20 cellular contexts compared by ENCODE assay signal in genomic region chr15:29864501-29864900, GRCh38. TPM values are rescaled to one million over a fixed set of nuclear protein-coding genes. Genes with fewer than 3 reads are reported as not detected.
"Had no signal": no experiment of that assay in that cellular context is flagged by ENCODE, and none has a peak within 500 bp of the region (broad histone marks: within the 10 kb centered on the region; RNA-seq: fewer than 3 reads in every experiment).

No MANE protein-coding gene starts in this region.

- H3K9me3 Mint-ChIP-seq: activated CD4-positive, alpha-beta T cell treated with anti-CD3 and anti-CD28 coated beads, Interleukin-2, amount 10 ng/mL, durations not matched to agents 7 days and 5 days; activated naive CD4-positive, alpha-beta T cell treated with anti-CD3 and anti-CD28 coated beads, Interleukin-2, amount 50 U/mL, for 24 hours; activated T-cell treated with anti-CD3 and anti-CD28 coated beads, Interleukin-2, amount 50 U/mL, for 72 hours; stimulated activated naive CD8-positive, alpha-beta T cell treated with anti-CD3 and anti-CD28 coated beads, Interleukin-15, Interleukin-2, amounts not matched to agents 100 ng/mL and 50 ng/mL, for 24 hours had no signal

- H3K4me1 ChIP-seq: gastrocnemius medialis, right lobe of liver, upper lobe of right lung had no signal

- H3K36me3 ChIP-seq: gastrocnemius medialis, ovary, right lobe of liver, upper lobe of right lung had no signal

- H3K9me3 ChIP-seq: gastrocnemius medialis, mucosa of descending colon, ovary, right lobe of liver, SK-N-SH, upper lobe of right lung had no signal

- H3K9ac ChIP-seq: SK-N-SH had no signal

- H3K27me3 ChIP-seq: gastrocnemius medialis, ovary, right lobe of liver, upper lobe of right lung had no signal

- H3K4me1 Mint-ChIP-seq: activated CD4-positive, alpha-beta T cell treated with anti-CD3 and anti-CD28 coated beads, Interleukin-2, amount 10 ng/mL, durations not matched to agents 7 days and 5 days; activated naive CD4-positive, alpha-beta T cell treated with anti-CD3 and anti-CD28 coated beads, Interleukin-2, amount 50 U/mL, for 24 hours; naive thymus-derived CD4-positive, alpha-beta T cell had no signal

- ATAC-seq: activated CD4-positive, CD25-positive, alpha-beta regulatory T cell treated with anti-CD3 and anti-CD28 coated beads, Interleukin-2, amount 50 U/mL, for 24 hours; activated CD8-positive, alpha-beta T cell treated with anti-CD3 and anti-CD28 coated beads, Interleukin-2, amount 10 ng/mL, durations not matched to agents 7 days and 5 days; activated T-cell treated with anti-CD3 and anti-CD28 coated beads, Interleukin-2, amount 50 U/mL, for 72 hours; esophagus mucosa; gastrocnemius medialis; left colon; mucosa of descending colon; naive thymus-derived CD4-positive, alpha-beta T cell; right lobe of liver; upper lobe of right lung had no signal

- H3K4me2 ChIP-seq: SK-N-SH had no signal

- H3K4me3 Mint-ChIP-seq: activated CD4-positive, alpha-beta T cell treated with anti-CD3 and anti-CD28 coated beads, Interleukin-2, amount 10 ng/mL, durations not matched to agents 7 days and 5 days; activated CD8-positive, alpha-beta T cell treated with anti-CD3 and anti-CD28 coated beads, Interleukin-2, amount 10 ng/mL, durations not matched to agents 7 days and 5 days; activated naive CD4-positive, alpha-beta T cell treated with anti-CD3 and anti-CD28 coated beads, Interleukin-2, amount 50 U/mL, for 24 hours; activated T-cell treated with anti-CD3 and anti-CD28 coated beads, Interleukin-2, amount 50 U/mL, for 72 hours; naive thymus-derived CD4-positive, alpha-beta T cell; stimulated activated naive CD8-positive, alpha-beta T cell treated with anti-CD3 and anti-CD28 coated beads, Interleukin-15, Interleukin-2, amounts not matched to agents 100 ng/mL and 50 ng/mL, for 24 hours had no signal

- H3K36me3 Mint-ChIP-seq: activated naive CD4-positive, alpha-beta T cell treated with anti-CD3 and anti-CD28 coated beads, Interleukin-2, amount 50 U/mL, for 24 hours; naive thymus-derived CD4-positive, alpha-beta T cell had no signal

- H3K27ac ChIP-seq: right lobe of liver, upper lobe of right lung had no signal

- DNase-seq: activated CD4-positive, alpha-beta T cell treated with anti-CD3 and anti-CD28 coated beads, Interleukin-2, amount 10 ng/mL, durations not matched to agents 7 days and 5 days; activated CD8-positive, alpha-beta T cell treated with anti-CD3 and anti-CD28 coated beads, Interleukin-2, amount 10 ng/mL, durations not matched to agents 7 days and 5 days; activated effector memory CD4-positive, alpha-beta T cell treated with anti-CD3 and anti-CD28 coated beads, Interleukin-2, amount 50 U/mL, for 16 hours; activated T-cell treated with anti-CD3 and anti-CD28 coated beads, Interleukin-2, amount 50 U/mL, for 72 hours; gastrocnemius medialis; left colon; mucosa of descending colon; naive thymus-derived CD4-positive, alpha-beta T cell; ovary; right lobe of liver; SHP77 treated with DMSO at 0.1 percent for 48 hours; SK-N-SH; small intestine; stimulated activated CD4-positive, alpha-beta T cell treated with anti-CD3 and anti-CD28 coated beads, Interleukin-15, amount 100 ng/mL, for 24 hours; stimulated activated CD4-positive, alpha-beta T cell treated with anti-CD3 and anti-CD28 coated beads, Interleukin-2, amount 100 ng/mL, for 48 hours; upper lobe of right lung had no signal

- H3K27ac Mint-ChIP-seq: activated CD4-positive, alpha-beta T cell treated with anti-CD3 and anti-CD28 coated beads, Interleukin-2, amount 10 ng/mL, durations not matched to agents 7 days and 5 days; activated CD8-positive, alpha-beta T cell treated with anti-CD3 and anti-CD28 coated beads, Interleukin-2, amount 10 ng/mL, durations not matched to agents 7 days and 5 days; activated naive CD4-positive, alpha-beta T cell treated with anti-CD3 and anti-CD28 coated beads, Interleukin-2, amount 50 U/mL, for 24 hours; activated T-cell treated with anti-CD3 and anti-CD28 coated beads, Interleukin-2, amount 50 U/mL, for 72 hours; naive thymus-derived CD4-positive, alpha-beta T cell; stimulated activated naive CD8-positive, alpha-beta T cell treated with anti-CD3 and anti-CD28 coated beads, Interleukin-15, Interleukin-2, amounts not matched to agents 100 ng/mL and 50 ng/mL, for 24 hours had no signal

- H3K4me3 ChIP-seq: gastrocnemius medialis, mucosa of descending colon, ovary, right lobe of liver, upper lobe of right lung had no signal

RNA-seq across cellular contexts. Expression of gene TJP1, which starts 42.2 kb away (rescaled TPM):
- total RNA-seq: activated CD4-positive, alpha-beta T cell treated with anti-CD3 and anti-CD28 coated beads, Interleukin-2, amount 10 ng/mL, durations not matched to agents 7 days and 5 days; activated CD8-positive, alpha-beta T cell treated with anti-CD3 and anti-CD28 coated beads, Interleukin-2, amount 10 ng/mL, durations not matched to agents 7 days and 5 days; naive thymus-derived CD4-positive, alpha-beta T cell had no signal
- polyA plus RNA-seq: naive thymus-derived CD4-positive, alpha-beta T cell had no signal
